In the genomic region with DNA sequence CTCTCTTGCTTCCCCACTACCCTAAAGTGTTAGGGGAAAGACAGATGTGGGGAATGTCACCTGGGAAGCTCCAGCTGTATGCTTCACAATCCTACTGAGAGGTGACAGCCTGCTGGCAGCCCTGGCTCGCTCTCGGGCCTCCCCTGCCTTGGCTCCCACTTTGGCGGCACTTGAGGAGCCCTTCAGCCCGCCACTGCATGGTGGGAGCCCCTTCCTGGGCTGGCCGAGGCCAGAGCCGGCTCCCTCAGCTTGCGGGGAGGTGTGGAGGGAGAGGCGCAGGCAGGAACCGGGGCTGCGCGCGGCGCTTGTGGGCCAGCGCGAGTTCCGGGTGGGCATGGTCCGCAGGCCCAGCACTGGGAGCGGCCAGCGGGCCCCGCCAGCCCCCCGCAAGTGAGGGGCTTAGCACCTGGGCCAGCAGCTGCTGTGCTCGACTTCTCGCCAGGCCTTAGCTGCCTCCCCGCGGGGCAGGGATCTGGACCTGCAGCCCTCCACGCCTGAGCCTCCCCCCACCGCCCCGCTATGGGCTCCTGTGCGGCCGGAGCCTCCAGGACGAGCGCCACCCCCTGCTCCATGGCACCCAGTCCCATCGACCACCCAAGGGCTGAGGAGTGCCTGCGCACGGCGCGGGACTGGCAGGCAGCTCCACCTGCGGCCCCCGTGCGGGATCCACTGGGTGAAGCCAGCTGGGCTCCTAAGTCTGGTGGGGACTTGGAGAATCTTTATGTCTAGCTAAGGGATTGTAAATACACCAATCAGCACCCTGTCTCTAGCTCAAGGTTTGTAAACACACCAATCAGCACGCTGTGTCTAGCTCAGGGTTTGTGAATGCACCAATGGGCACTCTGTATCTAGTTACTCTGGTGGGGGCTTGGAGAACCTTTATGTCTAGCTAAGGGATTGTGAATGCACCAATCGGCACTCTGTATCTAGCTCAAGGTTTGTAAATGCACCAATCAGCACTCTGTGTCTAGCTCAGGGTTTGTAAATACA, we compare ENCODE assay signal across 9 cellular contexts. TPM values are rescaled to one million over a fixed set of nuclear protein-coding genes. Genes with fewer than 3 reads are reported as not detected.
"Had no signal": no experiment of that assay in that cellular context is flagged by ENCODE, and none has a peak within 500 bp of the region (broad histone marks: within the 10 kb centered on the region; RNA-seq: fewer than 3 reads in every experiment).

No MANE protein-coding gene starts in this region.

RNA-seq across cellular contexts. Expression of gene GOLGA6A, which starts 29.8 kb away (rescaled TPM):
- total RNA-seq: activated CD4-positive, alpha-beta T cell treated with anti-CD3 and anti-CD28 coated beads, Interleukin-2, amount 10 ng/mL, durations not matched to agents 24 days and 14 days; activated CD8-positive, alpha-beta T cell treated with anti-CD3 and anti-CD28 coated beads, Interleukin-2, amount 10 ng/mL, durations not matched to agents 7 days and 5 days; dermis microvascular lymphatic vessel endothelial cell; epithelial cell of proximal tubule; kidney epithelial cell; myocyte; neural crest cell; SJSA1; T-helper 2 cell treated with Interferon-gamma antibody and Interleukin-4, amounts not matched to agents 100 ng/mL and 5 ng/mL, for 36 hours had no signal
